Comparison of ENCODE assay signal across 7 cellular contexts in genomic region chr3:62665627-62666433, GRCh38.
DNase-seq lines count a peak whose midpoint lies in the region; ATAC-seq, FAIRE-seq and TF ChIP-seq lines count a peak whose summit lies in the region.

No MANE protein-coding gene starts in this region.

- peak overlapping the region; percentile 32 for H2AFZ ChIP-seq in astrocyte (ENCODE audit: low read depth, low read length)

- no peak for FAIRE-seq in astrocyte (lab: Jason Lieb, UNC)

- peaks cover 3% of the 10 kb centered on the region for H3K27me3 ChIP-seq in astrocyte (ENCODE audit: insufficient read depth, low read length)

- H3K4me1 Mint-ChIP-seq in astrocyte (ENCODE audit: low read depth, unreplicated experiment), result peaks cover 2% of the 10 kb centered on the region

- H3K79me2 ChIP-seq in astrocyte (ENCODE audit: insufficient read depth, low read length), result no peaks in the 10 kb centered on the region

- no peak overlapping the region for H3K27ac Mint-ChIP-seq in astrocyte (ENCODE audit: unreplicated experiment)

- H3K9me3 ChIP-seq in astrocyte (ENCODE audit: insufficient read depth, low read depth, low read length), result no peaks in the 10 kb centered on the region

- H3K4me3 Mint-ChIP-seq in astrocyte (ENCODE audit: unreplicated experiment), result no peak overlapping the region

- ATAC-seq in GM19351 (IDR thresholded peaks at IDR 0.05; ENCODE audit: unreplicated experiment), result peak; percentile 92
- ATAC-seq in HG03175 (IDR thresholded peaks at IDR 0.05; ENCODE audit: unreplicated experiment), result peak; percentile 86

- peak overlapping the region; percentile 67 for H3K4me2 ChIP-seq in astrocyte (ENCODE audit: low read length)

- H3K4me1 ChIP-seq in astrocyte (ENCODE audit: insufficient read depth, low read length), result no peaks in the 10 kb centered on the region

- H3K9me3 Mint-ChIP-seq in astrocyte (ENCODE audit: unreplicated experiment), result no peaks in the 10 kb centered on the region

- no peak overlapping the region for H3K27ac ChIP-seq in astrocyte (ENCODE audit: low read depth, low read length)

- DNase-seq in GDM1 (lab: John Stamatoyannopoulos, UW) (peak; percentile 5), NCI-H526 treated with DMSO at 0.1 percent for 48 hours (lab: John Stamatoyannopoulos, UW) (peak; percentile 32), astrocyte (ENCODE audit: low read depth) (peak; percentile 32), iPS DF 19.7 (ENCODE audit: low read depth, low spot score) (peak; percentile 59)
- peak; percentile 24 to 25 for DNase-seq in stimulated activated CD4-positive, alpha-beta T cell treated with anti-CD3 and anti-CD28 coated beads, Interleukin-2, amount 100 ng/mL, for 48 hours

- H3K36me3 ChIP-seq in astrocyte (ENCODE audit: insufficient read depth, low read length), result no peaks in the 10 kb centered on the region

- no peak overlapping the region for H3K4me3 ChIP-seq in astrocyte (ENCODE audit: insufficient read depth, low read depth, low read length)

- H4K20me1 ChIP-seq in astrocyte (ENCODE audit: insufficient read depth, low read length), result no peaks in the 10 kb centered on the region

- peaks cover 4% of the 10 kb centered on the region for H3K27me3 Mint-ChIP-seq in astrocyte (ENCODE audit: low read depth, unreplicated experiment)

- no peaks in the 10 kb centered on the region for H3K36me3 Mint-ChIP-seq in astrocyte (ENCODE audit: low read depth, unreplicated experiment)

- peak; percentile 84 for TF ChIP-seq CTCF in astrocyte (IDR thresholded peaks at IDR 0.05; ENCODE audit: insufficient read depth, low read depth, low read length)

- H3K9ac ChIP-seq in astrocyte (ENCODE audit: low read length), result no peak overlapping the region

Comparison
In these comparisons a context has a peak if more than half of its experiments do, and no peak if none do; other contexts are left out.
1. DNase-seq: peak in every context shown above with its lines; median percentile 59 in iPS DF 19.7; 32 in NCI-H526 treated with DMSO at 0.1 percent for 48 hours; 32 in astrocyte; 24 in stimulated activated CD4-positive, alpha-beta T cell treated with anti-CD3 and anti-CD28 coated beads, Interleukin-2, amount 100 ng/mL, for 48 hours; 5 in GDM1.